8 cellular contexts compared by ENCODE assay signal in genomic region chr9:125236535-125237159, GRCh38. TPM values are rescaled to one million over a fixed set of nuclear protein-coding genes. Genes with fewer than 3 reads are reported as not detected.
DNase-seq lines count a peak whose midpoint lies in the region; ATAC-seq, FAIRE-seq and TF ChIP-seq lines count a peak whose summit lies in the region.
"Not testable (repeated sequence)": the region's sequence is repeated elsewhere in the genome, so short reads cannot be mapped to it uniquely, and the experiment has no call there.

No MANE protein-coding gene starts in this region.

- CTCF ChIA-PET in AG04449 (lab: Yijun Ruan, JAX); K562 (lab: Yijun Ruan, JAX; ENCODE audit: low intra/inter-chr PET ratio): not testable (repeated sequence)
- CTCF ChIA-PET in activated CD8-positive, alpha-beta memory T cell treated with anti-CD3 and anti-CD28 coated beads, Interleukin-2, amount 10 ng/mL, durations not matched to agents 7 days and 5 days (lab: Charles Lee), result interaction anchor here (1.2 to 1.7 kb wide), 5 partner anchors 10 to 374 kb away, joined by 3 to 5 read pairs (median 3); partner anchors contain the start of genes ARPC5L, GAPVD1, RPL35 and SCAI

- H3K27me3 ChIP-seq in GM23338 (ENCODE audit: insufficient read depth); K562 (ENCODE audit: control insufficient read depth in 2 of 2, insufficient read depth in 2 of 2, low read length in 2 of 2); fibroblast of lung (ENCODE audit: control insufficient read depth, insufficient read depth, low read length); mesenchymal stem cell (ENCODE audit: control insufficient read depth in 1 of 2, insufficient read depth in 1 of 2, low read length in 2 of 2): not testable (repeated sequence)

- not testable (repeated sequence) for H3K9me2 ChIP-seq in GM23338 (ENCODE audit: insufficient read depth)

- H4K8ac ChIP-seq in mesenchymal stem cell (ENCODE audit: low read length), result not testable (repeated sequence)

- H3K9me1 ChIP-seq in K562 (ENCODE audit: control insufficient read depth, insufficient read depth, low read length), result not testable (repeated sequence)

- not testable (repeated sequence) for H2BK5ac ChIP-seq in mesenchymal stem cell (ENCODE audit: low read depth, low read length, poor library complexity, severe bottlenecking)

- not testable (repeated sequence) for H3K27ac Mint-ChIP-seq in GM23338
- peak overlapping the region; percentile 14 for H3K27ac Mint-ChIP-seq in activated CD8-positive, alpha-beta memory T cell treated with anti-CD3 and anti-CD28 coated beads, Interleukin-2, amount 10 ng/mL, durations not matched to agents 7 days and 5 days

- BruUV-seq in K562 (replicated peaks; lab: Mats Ljungman, UMichigan), result TSS peak; percentile 7

- H3K27ac ChIP-seq in GM23338 (ENCODE audit: low read depth); K562 (ENCODE audit: extremely low read depth, low read depth, low read length); fibroblast of lung (ENCODE audit: insufficient read depth, low read length); mesenchymal stem cell (ENCODE audit: low read length, poor library complexity, severe bottlenecking): not testable (repeated sequence)
- 0 out of 2 replicates have a peak overlapping the region, but pooled peaks have one; percentile 31 for H3K27ac ChIP-seq in SK-N-MC

- peaks cover 12% of the 10 kb centered on the region for H3K27me3 Mint-ChIP-seq in GM23338 (ENCODE audit: insufficient read depth, low read depth, poor library complexity)
- not testable (repeated sequence) for H3K27me3 Mint-ChIP-seq in activated CD8-positive, alpha-beta memory T cell treated with anti-CD3 and anti-CD28 coated beads, Interleukin-2, amount 10 ng/mL, durations not matched to agents 7 days and 5 days

- POLR2A ChIA-PET in AG04449 (lab: Yijun Ruan, JAX), result interaction anchor here (1.1 kb wide), 1 partner anchor 25 kb away, joined by 3 read pairs; the partner anchor contains the start of gene GAPVD1
- POLR2A ChIA-PET in K562 (lab: Yijun Ruan, JAX), result interaction anchor here (0.6 to 6.2 kb wide), 11 partner anchors 12 to 111 kb away, joined by 3 to 75 read pairs (median 4); no protein-coding TSS in a partner anchor

- not testable (repeated sequence) for H3K9me3 Mint-ChIP-seq in GM23338; activated CD8-positive, alpha-beta memory T cell treated with anti-CD3 and anti-CD28 coated beads, Interleukin-2, amount 10 ng/mL, durations not matched to agents 7 days and 5 days (ENCODE audit: low read depth)

- not testable (repeated sequence) for FAIRE-seq in K562 (lab: Jason Lieb, UNC)

- TF ChIP-seq RAD21 in K562 (CRISPR knock-in tag; conservative IDR thresholded peaks at IDR 0.05 in 1 of 2, IDR thresholded peaks at IDR 0.05 in 1 of 2), result peak in 1 of 2 experiments; percentile 12; a peak in 1 of 4 replicates

- H3K4me2 ChIP-seq in GM23338, result 0 out of 2 replicates have a peak overlapping the region, but pooled peaks have one; percentile 34
- H3K4me2 ChIP-seq in K562 (ENCODE audit: insufficient read depth, low read length), result peak overlapping the region; percentile 97
- H3K4me2 ChIP-seq in fibroblast of lung (ENCODE audit: extremely low read depth, insufficient read depth, low read length), result peak overlapping the region; percentile 18
- H3K4me2 ChIP-seq in mesenchymal stem cell (ENCODE audit: low read length, poor library complexity, severe bottlenecking), result not testable (repeated sequence)

- in situ Hi-C loops in K562 (cut with MboI), result not testable (repeated sequence)

- TF ChIP-seq CTCF in AG04449 (IDR thresholded peaks at IDR 0.05; ENCODE audit: insufficient read depth, low read length, missing control alignments); GM23338 (conservative IDR thresholded peaks at IDR 0.05; ENCODE audit: low read depth in 2 of 2); fibroblast of lung (conservative IDR thresholded peaks at IDR 0.05 in 1 of 2, IDR thresholded peaks at IDR 0.05 in 1 of 2; ENCODE audit: low read depth in 1 of 2, low read length in 2 of 2): not testable (repeated sequence)
- peak in 1 of 3 experiments; percentile 20; a peak in 1 of 6 replicates for TF ChIP-seq CTCF in K562 (IDR thresholded peaks at IDR 0.05 in 2 of 3, conservative IDR thresholded peaks at IDR 0.05 in 1 of 3; ENCODE audit: insufficient read depth in 2 of 3, low read depth in 1 of 3, low read length in 3 of 3)

- H2AFZ ChIP-seq in GM23338; K562 (ENCODE audit: low read depth, low read length); fibroblast of lung (ENCODE audit: low read length); mesenchymal stem cell (ENCODE audit: low read depth, low read length): not testable (repeated sequence)

- H2BK12ac ChIP-seq in mesenchymal stem cell (ENCODE audit: low read length in 2 of 2), result not testable (repeated sequence)

- WGBS in K562 (ENCODE audit: insufficient coverage, low coverage, missing lambda C conversion rate), result 47% methylated on average over 5 of the region's 5 CpGs
- 100% methylated on average over 3 of the region's 5 CpGs for WGBS in mesenchymal stem cell

- not testable (repeated sequence) for H3K9ac ChIP-seq in SK-N-MC (ENCODE audit: insufficient read length); K562 (ENCODE audit: insufficient read depth in 1 of 2, low read depth in 2 of 2, low read length in 2 of 2); fibroblast of lung (ENCODE audit: insufficient read depth, low read length)
- peak overlapping the region; percentile 99 for H3K9ac ChIP-seq in mesenchymal stem cell (ENCODE audit: low read length)

- not testable (repeated sequence) for H3K14ac ChIP-seq in mesenchymal stem cell (ENCODE audit: low read length in 2 of 2)

- H3K18ac ChIP-seq in mesenchymal stem cell (ENCODE audit: low read depth in 1 of 2, low read length in 2 of 2), result not testable (repeated sequence)

- not testable (repeated sequence) for H2BK15ac ChIP-seq in mesenchymal stem cell (ENCODE audit: low read depth, poor library complexity, severe bottlenecking)

- not testable (repeated sequence) for H3K23ac ChIP-seq in mesenchymal stem cell (ENCODE audit: low read length in 2 of 2)

- H2AK5ac ChIP-seq in mesenchymal stem cell (ENCODE audit: low read length, severe bottlenecking), result not testable (repeated sequence)

- not testable (repeated sequence) for H2BK120ac ChIP-seq in mesenchymal stem cell (ENCODE audit: low read depth, low read length)

- H3K4me1 ChIP-seq in GM23338 (ENCODE audit: insufficient read depth) (peaks cover 12% of the 10 kb centered on the region; the same call in 1 of the 2 replicates), K562 (replicated peaks in 1 of 2; ENCODE audit: control insufficient read depth in 2 of 2, insufficient read depth in 2 of 2, low read length in 2 of 2) (peaks cover 9 to 15% of the 10 kb centered on the region in 2 experiments; a peak in 3 of 5 replicates), fibroblast of lung (ENCODE audit: control insufficient read depth, extremely low read depth, insufficient read depth, low read length) (peaks cover 15% of the 10 kb centered on the region)
- H3K4me1 ChIP-seq in mesenchymal stem cell (ENCODE audit: control insufficient read depth, insufficient read depth, low read depth, low read length), result not testable (repeated sequence)

- intact Hi-C loops in K562 (cut with micrococcal nuclease), result not testable (repeated sequence)

- H3K79me1 ChIP-seq in mesenchymal stem cell (replicated peaks; ENCODE audit: low read length, poor library complexity, severe bottlenecking), result not testable (repeated sequence)

- H3K36me3 Mint-ChIP-seq in GM23338 (ENCODE audit: low read depth), result peaks cover 79% of the 10 kb centered on the region
- peaks cover 56% of the 10 kb centered on the region for H3K36me3 Mint-ChIP-seq in activated CD8-positive, alpha-beta memory T cell treated with anti-CD3 and anti-CD28 coated beads, Interleukin-2, amount 10 ng/mL, durations not matched to agents 7 days and 5 days

- H4K20me1 ChIP-seq in GM23338 (replicated peaks; ENCODE audit: insufficient read depth) (peaks cover 49% of the 10 kb centered on the region), K562 (replicated peaks; ENCODE audit: control insufficient read depth, insufficient read depth, low read length) (peaks cover 64% of the 10 kb centered on the region), fibroblast of lung (ENCODE audit: control insufficient read depth, extremely low read depth, insufficient read depth, low read length) (peaks cover 16% of the 10 kb centered on the region)

- peaks cover 52% of the 10 kb centered on the region for H3F3A ChIP-seq in GM23338 (replicated peaks; ENCODE audit: low read depth)

- not testable (repeated sequence) for H4K91ac ChIP-seq in mesenchymal stem cell (ENCODE audit: low read length)

- not testable (repeated sequence) for H3K4me3 Mint-ChIP-seq in GM23338; activated CD8-positive, alpha-beta memory T cell treated with anti-CD3 and anti-CD28 coated beads, Interleukin-2, amount 10 ng/mL, durations not matched to agents 7 days and 5 days

- H3K9me3 ChIP-seq in SK-N-MC (ENCODE audit: low read depth, low read length); K562 (replicated peaks; ENCODE audit: control insufficient read depth, insufficient read depth, low read depth, low read length); fibroblast of lung (ENCODE audit: control insufficient read depth, insufficient read depth, low read depth, low read length); mesenchymal stem cell (ENCODE audit: control insufficient read depth, low read length): not testable (repeated sequence)

- H3K4ac ChIP-seq in mesenchymal stem cell (ENCODE audit: low read depth in 1 of 2, low read length in 2 of 2), result not testable (repeated sequence)

- ATAC-seq in GM23338; activated CD8-positive, alpha-beta memory T cell treated with anti-CD3 and anti-CD28 coated beads, Interleukin-2, amount 10 ng/mL, durations not matched to agents 7 days and 5 days; K562: not testable (repeated sequence)

- H3K4me1 Mint-ChIP-seq in GM23338, result peaks cover 12% of the 10 kb centered on the region
- H3K4me1 Mint-ChIP-seq in activated CD8-positive, alpha-beta memory T cell treated with anti-CD3 and anti-CD28 coated beads, Interleukin-2, amount 10 ng/mL, durations not matched to agents 7 days and 5 days, result peaks cover 45% of the 10 kb centered on the region

- H3K79me2 ChIP-seq in GM23338 (replicated peaks; ENCODE audit: insufficient read depth) (peaks cover 49% of the 10 kb centered on the region), K562 (ENCODE audit: control insufficient read depth, insufficient read depth, low read length) (peaks cover 61% of the 10 kb centered on the region), fibroblast of lung (ENCODE audit: control insufficient read depth, insufficient read depth, low read length) (peaks cover 63% of the 10 kb centered on the region)

- not testable (repeated sequence) for TF ChIP-seq EP300 in K562 (IDR thresholded peaks at IDR 0.05; ENCODE audit: low read length)

- TF ChIP-seq POLR2A in K562 (conservative IDR thresholded peaks at IDR 0.05), result not testable (repeated sequence)

- not testable (repeated sequence) for DNase-seq in AG04449 (ENCODE audit: low read depth, low spot score); GM23338 (ENCODE audit: low spot score); SK-N-MC (ENCODE audit: low read depth, low spot score); activated CD8-positive, alpha-beta memory T cell treated with anti-CD3 and anti-CD28 coated beads, Interleukin-2, amount 10 ng/mL, durations not matched to agents 7 days and 5 days; fibroblast of lung (ENCODE audit: low read depth in 2 of 2); skeletal muscle cell (ENCODE audit: low read depth)
- DNase-seq in K562 (ENCODE audit: extremely low read depth in 1 of 4, low spot score in 3 of 4) (peak in 1 of 4 experiments; percentile 31), mesenchymal stem cell (peak; percentile 9)

- peaks cover 42% of the 10 kb centered on the region for H3K36me3 ChIP-seq in GM23338 (ENCODE audit: insufficient read depth)
- peaks cover 69% of the 10 kb centered on the region for H3K36me3 ChIP-seq in SK-N-MC (ENCODE audit: insufficient read depth, low read length)
- H3K36me3 ChIP-seq in K562 (ENCODE audit: control insufficient read depth, insufficient read depth, low read length), result peaks cover 78% of the 10 kb centered on the region
- peaks cover 26% of the 10 kb centered on the region for H3K36me3 ChIP-seq in fibroblast of lung (ENCODE audit: control insufficient read depth, insufficient read depth, low read length)
- H3K36me3 ChIP-seq in mesenchymal stem cell (ENCODE audit: control insufficient read depth in 1 of 2, insufficient read depth in 2 of 2, low read depth in 1 of 2, low read length in 2 of 2), result peaks cover 21 to 70% of the 10 kb centered on the region in 2 experiments

- H3K4me3 ChIP-seq in AG04449 (ENCODE audit: low read depth, low read length) (peak overlapping the region; percentile 99), SK-N-MC (0 out of 2 replicates have a peak overlapping the region, but pooled peaks have one; percentile 17), K562 (peak overlapping the region; percentile 92), fibroblast of lung (replicated peaks in 1 of 4; ENCODE audit: control extremely low read depth in 1 of 4, insufficient read depth in 1 of 4, low read depth in 3 of 4, low read length in 4 of 4) (peak overlapping the region; percentile 16 to 99 (median 64)), mesenchymal stem cell (ENCODE audit: insufficient read depth in 1 of 2, low read depth in 1 of 2, low read length in 2 of 2) (peak overlapping the region in 1 of 2 experiments; percentile 46), skeletal muscle cell (ENCODE audit: low read depth, low read length) (peak overlapping the region; percentile 94)
- H3K4me3 ChIP-seq in GM23338, result not testable (repeated sequence)

RNA-seq across cellular contexts. Expression of gene HSPA5, which starts 4.5 kb away (rescaled TPM):
- 259 and 281 TPM in 2 replicates for total RNA-seq in GM23338 (2014; rRNA removed; shearing (Covaris generic))
- polyA plus RNA-seq in GM23338 (2016; fragmentation: Nextera tagmentation; extraction: Ambion mirVana) (225 and 265 TPM in 2 replicates), K562 (2011; rRNA removed) (124 and 160 TPM in 2 replicates), K562 (2014; fragmentation: Illumina TruSeq; extraction: Trizol) (222 and 265 TPM in 2 replicates), K562 (2014; fragmentation: Nextera tagmentation; extraction: Ambion mirVana) (100 to 1,000 TPM in 1 of 2 experiments, 10 to 100 TPM in 1; 48.0 to 113 TPM), K562 (2014; rRNA removed) (156 and 169 TPM in 2 replicates), fibroblast of lung (482 and 558 TPM in 2 replicates)
- total RNA-seq in activated CD8-positive, alpha-beta memory T cell treated with anti-CD3 and anti-CD28 coated beads, Interleukin-2, amount 10 ng/mL, durations not matched to agents 7 days and 5 days, result 100 to 1,000 TPM; 116 to 185 TPM
- 366 and 632 TPM in 2 replicates for total RNA-seq in K562 (2011; cell fraction: chromatin; rRNA removed; ENCODE audit: low replicate concordance)
- 590 and 687 TPM in 2 replicates for total RNA-seq in K562 (2011; cell fraction: nucleolus; rRNA removed)
- total RNA-seq in K562 (2011; cell fraction: nucleoplasm; rRNA removed), result 558 and 752 TPM in 2 replicates
- total RNA-seq in K562 (2014; rRNA removed) (96.5 and 110 TPM in 2 replicates), K562 (2014; rRNA removed; fragmentation: Illumina TruSeq; extraction: Trizol) (64.8 and 71.7 TPM in 2 replicates), K562 (2015; rRNA removed; fragmentation: Illumina TruSeq; extraction: Trizol) (54.3 and 55.1 TPM in 2 replicates), K562 (2021) (215 and 223 TPM in 2 replicates), fibroblast of lung (193 and 339 TPM in 2 replicates)
- 64.7 and 120 TPM in 2 replicates for polyA plus RNA-seq in K562 (2011; cell fraction: cytosol; rRNA removed)
- 65.0 and 135 TPM in 2 replicates for polyA plus RNA-seq in K562 (2011; cell fraction: nucleus; rRNA removed)
- polyA plus RNA-seq in K562 (2012), result 209 and 415 TPM in 2 replicates
- 183 and 250 TPM in 2 replicates for polyA minus RNA-seq in K562 (2011; rRNA and poly(A)+ RNA removed)
- polyA minus RNA-seq in K562 (2011; cell fraction: cytosol; rRNA and poly(A)+ RNA removed), result 152 and 186 TPM in 2 replicates
- polyA minus RNA-seq in K562 (2011; cell fraction: nucleus; rRNA and poly(A)+ RNA removed), result 35.9 and 116 TPM in 2 replicates
- 449 and 587 TPM in 2 replicates for polyA plus RNA-seq in fibroblast of lung (2012)
- polyA minus RNA-seq in fibroblast of lung (ENCODE audit: low replicate concordance), result 122 and 124 TPM in 2 replicates
- 408 TPM for polyA plus RNA-seq in mesenchymal stem cell (2013, experiment 1 of 2)
- polyA plus RNA-seq in mesenchymal stem cell (2013, experiment 2 of 2), result 401 TPM

RNA-seq across cellular contexts. Expression of gene GAPVD1, which starts 25.0 kb away (rescaled TPM):
- 34.6 and 36.4 TPM in 2 replicates for total RNA-seq in GM23338 (2014; rRNA removed; shearing (Covaris generic))
- 15.1 and 19.2 TPM in 2 replicates for polyA plus RNA-seq in GM23338 (2016; fragmentation: Nextera tagmentation; extraction: Ambion mirVana)
- total RNA-seq in activated CD8-positive, alpha-beta memory T cell treated with anti-CD3 and anti-CD28 coated beads, Interleukin-2, amount 10 ng/mL, durations not matched to agents 7 days and 5 days, result 10 to 100 TPM; 53.4 to 54.2 TPM
- 147 and 326 TPM in 2 replicates for total RNA-seq in K562 (2011; cell fraction: chromatin; rRNA removed; ENCODE audit: low replicate concordance)
- 62.2 and 74.2 TPM in 2 replicates for total RNA-seq in K562 (2011; cell fraction: nucleolus; rRNA removed)
- total RNA-seq in K562 (2011; cell fraction: nucleoplasm; rRNA removed), result 130 and 154 TPM in 2 replicates
- total RNA-seq in K562 (2014; rRNA removed), result 45.3 and 46.0 TPM in 2 replicates
- total RNA-seq in K562 (2014; rRNA removed; fragmentation: Illumina TruSeq; extraction: Trizol), result 66.1 and 71.7 TPM in 2 replicates
- total RNA-seq in K562 (2015; rRNA removed; fragmentation: Illumina TruSeq; extraction: Trizol), result 52.8 and 56.8 TPM in 2 replicates
- 62.1 and 65.6 TPM in 2 replicates for total RNA-seq in K562 (2021)
- 36.3 TPM in 2 replicates for polyA plus RNA-seq in K562 (2011; rRNA removed)
- 12.1 and 18.4 TPM in 2 replicates for polyA plus RNA-seq in K562 (2011; cell fraction: cytosol; rRNA removed)
- polyA plus RNA-seq in K562 (2011; cell fraction: nucleus; rRNA removed), result 43.5 and 52.1 TPM in 2 replicates
- 24.5 and 24.6 TPM in 2 replicates for polyA plus RNA-seq in K562 (2012)
- polyA plus RNA-seq in K562 (2014; fragmentation: Illumina TruSeq; extraction: Trizol), result 40.7 and 45.5 TPM in 2 replicates
- polyA plus RNA-seq in K562 (2014; fragmentation: Nextera tagmentation; extraction: Ambion mirVana), result 10 to 100 TPM in 1 of 2 experiments, 1 to 10 TPM in 1; 9.5 to 12.0 TPM
- 25.7 and 28.6 TPM in 2 replicates for polyA plus RNA-seq in K562 (2014; rRNA removed)
- polyA minus RNA-seq in K562 (2011; rRNA and poly(A)+ RNA removed), result 96.0 and 122 TPM in 2 replicates
- 42.0 and 47.0 TPM in 2 replicates for polyA minus RNA-seq in K562 (2011; cell fraction: cytosol; rRNA and poly(A)+ RNA removed)
- 42.1 and 80.3 TPM in 2 replicates for polyA minus RNA-seq in K562 (2011; cell fraction: nucleus; rRNA and poly(A)+ RNA removed)
- total RNA-seq in fibroblast of lung, result 54.7 and 72.3 TPM in 2 replicates
- 22.5 and 23.0 TPM in 2 replicates for polyA plus RNA-seq in fibroblast of lung
- polyA plus RNA-seq in fibroblast of lung (2012), result 15.9 and 16.6 TPM in 2 replicates
- polyA minus RNA-seq in fibroblast of lung (ENCODE audit: low replicate concordance), result 16.1 and 18.9 TPM in 2 replicates
- polyA plus RNA-seq in mesenchymal stem cell (2013, experiment 1 of 2), result 19.1 TPM
- polyA plus RNA-seq in mesenchymal stem cell (2013, experiment 2 of 2), result 18.8 TPM

RNA-seq across cellular contexts. Expression of gene RABEPK, which starts 36.3 kb away (rescaled TPM):
- total RNA-seq in GM23338 (2014; rRNA removed; shearing (Covaris generic)), result 19.3 and 25.8 TPM in 2 replicates
- polyA plus RNA-seq in GM23338 (2016; fragmentation: Nextera tagmentation; extraction: Ambion mirVana) (28.5 and 32.7 TPM in 2 replicates), K562 (2011; rRNA removed) (68.2 and 68.4 TPM in 2 replicates), K562 (2014; fragmentation: Illumina TruSeq; extraction: Trizol) (52.7 and 59.3 TPM in 2 replicates), K562 (2014; fragmentation: Nextera tagmentation; extraction: Ambion mirVana) (100 to 1,000 TPM in 1 of 2 experiments, 10 to 100 TPM in 1; 81.5 to 113 TPM), K562 (2014; rRNA removed) (52.8 and 54.2 TPM in 2 replicates), fibroblast of lung (29.8 and 32.6 TPM in 2 replicates)
- 10 to 100 TPM; 14.3 to 16.9 TPM for total RNA-seq in activated CD8-positive, alpha-beta memory T cell treated with anti-CD3 and anti-CD28 coated beads, Interleukin-2, amount 10 ng/mL, durations not matched to agents 7 days and 5 days
- total RNA-seq in K562 (2011; cell fraction: chromatin; rRNA removed; ENCODE audit: low replicate concordance), result 14.7 and 22.7 TPM in 2 replicates
- total RNA-seq in K562 (2011; cell fraction: nucleolus; rRNA removed), result 18.2 and 21.8 TPM in 2 replicates
- total RNA-seq in K562 (2011; cell fraction: nucleoplasm; rRNA removed), result 18.0 and 21.3 TPM in 2 replicates
- total RNA-seq in K562 (2014; rRNA removed) (38.3 and 52.9 TPM in 2 replicates), K562 (2014; rRNA removed; fragmentation: Illumina TruSeq; extraction: Trizol) (46.6 and 50.3 TPM in 2 replicates), K562 (2015; rRNA removed; fragmentation: Illumina TruSeq; extraction: Trizol) (47.5 and 49.4 TPM in 2 replicates), K562 (2021) (47.4 and 51.5 TPM in 2 replicates), fibroblast of lung (37.3 and 37.8 TPM in 2 replicates)
- 58.3 and 66.8 TPM in 2 replicates for polyA plus RNA-seq in K562 (2011; cell fraction: cytosol; rRNA removed)
- 39.3 and 47.1 TPM in 2 replicates for polyA plus RNA-seq in K562 (2011; cell fraction: nucleus; rRNA removed)
- polyA plus RNA-seq in K562 (2012), result 40.4 and 73.3 TPM in 2 replicates
- polyA minus RNA-seq in K562 (2011; rRNA and poly(A)+ RNA removed), result 40.8 and 47.8 TPM in 2 replicates
- 17.8 and 19.6 TPM in 2 replicates for polyA minus RNA-seq in K562 (2011; cell fraction: cytosol; rRNA and poly(A)+ RNA removed)
- polyA minus RNA-seq in K562 (2011; cell fraction: nucleus; rRNA and poly(A)+ RNA removed), result 6.1 and 10.8 TPM in 2 replicates
- polyA plus RNA-seq in fibroblast of lung (2012), result 30.5 and 34.4 TPM in 2 replicates
- polyA minus RNA-seq in fibroblast of lung (ENCODE audit: low replicate concordance), result 14.3 and 27.3 TPM in 2 replicates
- 23.3 TPM for polyA plus RNA-seq in mesenchymal stem cell (2013, experiment 1 of 2)
- polyA plus RNA-seq in mesenchymal stem cell (2013, experiment 2 of 2), result 22.8 TPM

RNA-seq across cellular contexts. Expression of gene PPP6C, which starts 47.0 kb away (rescaled TPM):
- total RNA-seq in GM23338 (2014; rRNA removed; shearing (Covaris generic)), result 46.4 and 55.0 TPM in 2 replicates
- polyA plus RNA-seq in GM23338 (2016; fragmentation: Nextera tagmentation; extraction: Ambion mirVana) (31.9 and 32.7 TPM in 2 replicates), K562 (2011; rRNA removed) (27.4 and 44.8 TPM in 2 replicates), K562 (2014; fragmentation: Illumina TruSeq; extraction: Trizol) (36.0 and 40.9 TPM in 2 replicates), K562 (2014; fragmentation: Nextera tagmentation; extraction: Ambion mirVana) (10 to 100 TPM; 35.0 to 38.3 TPM), K562 (2014; rRNA removed) (25.4 and 30.0 TPM in 2 replicates), fibroblast of lung (37.1 and 47.9 TPM in 2 replicates)
- total RNA-seq in activated CD8-positive, alpha-beta memory T cell treated with anti-CD3 and anti-CD28 coated beads, Interleukin-2, amount 10 ng/mL, durations not matched to agents 7 days and 5 days, result 10 to 100 TPM; 40.8 to 50.3 TPM
- total RNA-seq in K562 (2011; cell fraction: chromatin; rRNA removed; ENCODE audit: low replicate concordance), result 6.8 and 18.2 TPM in 2 replicates
- 5.5 and 5.7 TPM in 2 replicates for total RNA-seq in K562 (2011; cell fraction: nucleolus; rRNA removed)
- 11.7 and 18.9 TPM in 2 replicates for total RNA-seq in K562 (2011; cell fraction: nucleoplasm; rRNA removed)
- total RNA-seq in K562 (2014; rRNA removed) (18.8 and 23.1 TPM in 2 replicates), K562 (2014; rRNA removed; fragmentation: Illumina TruSeq; extraction: Trizol) (41.0 and 48.5 TPM in 2 replicates), K562 (2015; rRNA removed; fragmentation: Illumina TruSeq; extraction: Trizol) (33.7 and 36.5 TPM in 2 replicates), K562 (2021) (41.5 and 44.8 TPM in 2 replicates), fibroblast of lung (11.6 and 12.7 TPM in 2 replicates)
- 10.1 and 24.5 TPM in 2 replicates for polyA plus RNA-seq in K562 (2011; cell fraction: cytosol; rRNA removed)
- polyA plus RNA-seq in K562 (2011; cell fraction: nucleus; rRNA removed), result 5.7 and 10.9 TPM in 2 replicates
- 26.5 and 30.6 TPM in 2 replicates for polyA plus RNA-seq in K562 (2012)
- 37.4 and 46.7 TPM in 2 replicates for polyA minus RNA-seq in K562 (2011; rRNA and poly(A)+ RNA removed)
- 16.5 and 21.3 TPM in 2 replicates for polyA minus RNA-seq in K562 (2011; cell fraction: cytosol; rRNA and poly(A)+ RNA removed)
- polyA minus RNA-seq in K562 (2011; cell fraction: nucleus; rRNA and poly(A)+ RNA removed), result 3.4 and 8.1 TPM in 2 replicates
- polyA plus RNA-seq in fibroblast of lung (2012), result 22.1 and 24.2 TPM in 2 replicates
- polyA minus RNA-seq in fibroblast of lung (ENCODE audit: low replicate concordance), result 3.4 and 7.2 TPM in 2 replicates
- 26.0 TPM for polyA plus RNA-seq in mesenchymal stem cell (2013, experiment 1 of 2)
- polyA plus RNA-seq in mesenchymal stem cell (2013, experiment 2 of 2), result 27.6 TPM
